Comparison of ENCODE assay signal across 1 cellular context in the genomic region with DNA sequence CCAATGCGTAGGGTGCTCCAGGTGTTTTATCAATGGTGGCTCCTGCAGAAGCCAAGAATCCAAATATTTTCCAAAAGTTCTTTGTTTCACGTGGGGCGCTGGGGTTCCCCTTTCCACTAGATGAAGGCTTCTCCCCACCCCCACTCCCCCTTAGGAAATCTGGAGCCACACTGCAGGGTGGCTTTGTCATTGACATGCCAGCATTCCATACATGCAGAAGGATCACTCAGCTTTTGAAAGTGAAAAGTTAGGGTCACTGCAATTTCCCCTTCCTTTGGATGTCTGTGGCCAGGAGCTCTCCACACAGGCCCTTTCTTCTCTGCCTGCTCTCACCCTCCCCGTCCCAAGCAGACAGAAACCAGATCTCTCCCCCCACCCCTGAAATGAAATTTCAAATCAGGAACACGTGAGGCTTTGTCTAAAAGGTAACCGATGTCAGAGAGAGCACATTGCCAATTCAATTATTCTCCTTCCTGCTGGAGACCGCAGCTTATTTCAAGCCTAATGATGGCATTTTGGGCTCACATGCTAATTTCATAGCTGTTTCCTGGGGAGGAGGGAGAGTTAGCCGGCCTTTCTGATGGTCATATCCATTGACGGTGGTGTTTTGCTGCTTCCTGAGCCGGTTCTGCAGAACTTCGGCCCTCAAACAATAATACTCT.
TF ChIP-seq lines count a peak whose summit lies in the region.

No MANE protein-coding gene starts in this region.

TF ChIP-seq in WTC11, 78 proteins besides CTCF, POLR2A, EP300 and RAD21 (continued from another document):
- TF ChIP-seq, protein P1, sequence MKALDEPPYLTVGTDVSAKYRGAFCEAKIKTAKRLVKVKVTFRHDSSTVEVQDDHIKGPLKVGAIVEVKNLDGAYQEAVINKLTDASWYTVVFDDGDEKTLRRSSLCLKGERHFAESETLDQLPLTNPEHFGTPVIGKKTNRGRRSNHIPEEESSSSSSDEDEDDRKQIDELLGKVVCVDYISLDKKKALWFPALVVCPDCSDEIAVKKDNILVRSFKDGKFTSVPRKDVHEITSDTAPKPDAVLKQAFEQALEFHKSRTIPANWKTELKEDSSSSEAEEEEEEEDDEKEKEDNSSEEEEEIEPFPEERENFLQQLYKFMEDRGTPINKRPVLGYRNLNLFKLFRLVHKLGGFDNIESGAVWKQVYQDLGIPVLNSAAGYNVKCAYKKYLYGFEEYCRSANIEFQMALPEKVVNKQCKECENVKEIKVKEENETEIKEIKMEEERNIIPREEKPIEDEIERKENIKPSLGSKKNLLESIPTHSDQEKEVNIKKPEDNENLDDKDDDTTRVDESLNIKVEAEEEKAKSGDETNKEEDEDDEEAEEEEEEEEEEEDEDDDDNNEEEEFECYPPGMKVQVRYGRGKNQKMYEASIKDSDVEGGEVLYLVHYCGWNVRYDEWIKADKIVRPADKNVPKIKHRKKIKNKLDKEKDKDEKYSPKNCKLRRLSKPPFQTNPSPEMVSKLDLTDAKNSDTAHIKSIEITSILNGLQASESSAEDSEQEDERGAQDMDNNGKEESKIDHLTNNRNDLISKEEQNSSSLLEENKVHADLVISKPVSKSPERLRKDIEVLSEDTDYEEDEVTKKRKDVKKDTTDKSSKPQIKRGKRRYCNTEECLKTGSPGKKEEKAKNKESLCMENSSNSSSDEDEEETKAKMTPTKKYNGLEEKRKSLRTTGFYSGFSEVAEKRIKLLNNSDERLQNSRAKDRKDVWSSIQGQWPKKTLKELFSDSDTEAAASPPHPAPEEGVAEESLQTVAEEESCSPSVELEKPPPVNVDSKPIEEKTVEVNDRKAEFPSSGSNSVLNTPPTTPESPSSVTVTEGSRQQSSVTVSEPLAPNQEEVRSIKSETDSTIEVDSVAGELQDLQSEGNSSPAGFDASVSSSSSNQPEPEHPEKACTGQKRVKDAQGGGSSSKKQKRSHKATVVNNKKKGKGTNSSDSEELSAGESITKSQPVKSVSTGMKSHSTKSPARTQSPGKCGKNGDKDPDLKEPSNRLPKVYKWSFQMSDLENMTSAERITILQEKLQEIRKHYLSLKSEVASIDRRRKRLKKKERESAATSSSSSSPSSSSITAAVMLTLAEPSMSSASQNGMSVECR (CRISPR knock-in tag; IDR thresholded peaks at IDR 0.05; ENCODE audit: borderline replicate concordance) = no peak
- TF ChIP-seq, protein P2, sequence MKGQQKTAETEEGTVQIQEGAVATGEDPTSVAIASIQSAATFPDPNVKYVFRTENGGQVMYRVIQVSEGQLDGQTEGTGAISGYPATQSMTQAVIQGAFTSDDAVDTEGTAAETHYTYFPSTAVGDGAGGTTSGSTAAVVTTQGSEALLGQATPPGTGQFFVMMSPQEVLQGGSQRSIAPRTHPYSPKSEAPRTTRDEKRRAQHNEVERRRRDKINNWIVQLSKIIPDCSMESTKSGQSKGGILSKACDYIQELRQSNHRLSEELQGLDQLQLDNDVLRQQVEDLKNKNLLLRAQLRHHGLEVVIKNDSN (CRISPR knock-in tag; IDR thresholded peaks at IDR 0.05) = peak; percentile 67
- TF ChIP-seq MYBL2 (CRISPR knock-in tag; IDR thresholded peaks at IDR 0.05) (peak; percentile 57; the same call in 1 of the 2 replicates), ZNF396 (CRISPR knock-in tag; IDR thresholded peaks at IDR 0.05; ENCODE audit: borderline replicate concordance) (no peak)
- TF ChIP-seq, protein P3, sequence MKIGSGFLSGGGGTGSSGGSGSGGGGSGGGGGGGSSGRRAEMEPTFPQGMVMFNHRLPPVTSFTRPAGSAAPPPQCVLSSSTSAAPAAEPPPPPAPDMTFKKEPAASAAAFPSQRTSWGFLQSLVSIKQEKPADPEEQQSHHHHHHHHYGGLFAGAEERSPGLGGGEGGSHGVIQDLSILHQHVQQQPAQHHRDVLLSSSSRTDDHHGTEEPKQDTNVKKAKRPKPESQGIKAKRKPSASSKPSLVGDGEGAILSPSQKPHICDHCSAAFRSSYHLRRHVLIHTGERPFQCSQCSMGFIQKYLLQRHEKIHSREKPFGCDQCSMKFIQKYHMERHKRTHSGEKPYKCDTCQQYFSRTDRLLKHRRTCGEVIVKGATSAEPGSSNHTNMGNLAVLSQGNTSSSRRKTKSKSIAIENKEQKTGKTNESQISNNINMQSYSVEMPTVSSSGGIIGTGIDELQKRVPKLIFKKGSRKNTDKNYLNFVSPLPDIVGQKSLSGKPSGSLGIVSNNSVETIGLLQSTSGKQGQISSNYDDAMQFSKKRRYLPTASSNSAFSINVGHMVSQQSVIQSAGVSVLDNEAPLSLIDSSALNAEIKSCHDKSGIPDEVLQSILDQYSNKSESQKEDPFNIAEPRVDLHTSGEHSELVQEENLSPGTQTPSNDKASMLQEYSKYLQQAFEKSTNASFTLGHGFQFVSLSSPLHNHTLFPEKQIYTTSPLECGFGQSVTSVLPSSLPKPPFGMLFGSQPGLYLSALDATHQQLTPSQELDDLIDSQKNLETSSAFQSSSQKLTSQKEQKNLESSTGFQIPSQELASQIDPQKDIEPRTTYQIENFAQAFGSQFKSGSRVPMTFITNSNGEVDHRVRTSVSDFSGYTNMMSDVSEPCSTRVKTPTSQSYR (CRISPR knock-in tag; IDR thresholded peaks at IDR 0.05) = peak; percentile 77
TF ChIP-seq in WTC11: peak in this region for 8.
